11 cellular contexts compared by ENCODE assay signal in the genomic region with DNA sequence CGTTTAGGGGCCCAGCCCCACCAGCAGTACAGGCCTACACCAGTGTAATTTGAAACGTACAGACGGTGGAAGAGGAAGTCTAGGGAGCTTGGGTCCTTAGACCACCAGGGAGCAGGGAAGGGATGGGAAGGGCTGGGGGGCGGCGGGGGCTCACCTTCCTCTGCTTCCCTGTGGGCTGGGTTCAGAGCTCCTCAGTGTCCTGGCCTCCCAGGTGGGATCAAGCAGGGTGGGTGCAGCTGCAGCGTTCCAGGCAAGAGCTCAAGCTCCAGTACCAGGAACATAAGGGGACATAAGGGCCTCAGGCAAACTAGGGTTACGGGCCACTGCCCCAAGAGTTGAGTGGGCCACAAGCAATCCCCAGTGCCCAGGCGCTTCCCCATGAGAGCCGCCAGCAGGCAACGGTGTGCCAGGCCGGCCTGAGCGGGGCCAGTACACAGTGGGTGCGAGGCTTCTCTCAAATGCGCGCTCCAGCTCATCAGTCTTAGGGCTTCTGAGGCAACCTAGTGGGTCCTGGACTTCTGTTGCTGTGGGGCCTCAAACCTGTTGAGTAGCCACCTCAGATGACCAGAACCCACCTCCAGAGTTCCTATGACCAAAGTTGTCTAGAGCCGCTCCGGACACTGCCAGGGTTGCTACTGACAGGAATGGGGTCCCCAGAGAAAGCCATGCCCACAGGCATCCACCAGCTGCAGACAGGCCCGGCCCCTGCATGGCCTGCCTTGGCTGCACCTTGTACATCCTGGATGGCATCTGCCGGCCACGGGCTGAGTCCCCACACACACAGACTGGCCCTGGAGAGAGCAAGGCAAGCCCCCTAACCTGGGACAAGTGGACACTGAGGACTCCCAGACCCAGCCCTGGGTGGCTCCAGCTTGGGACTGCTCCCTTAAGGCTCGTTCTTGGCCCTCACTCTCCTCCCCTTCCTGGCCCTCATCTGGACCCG. TPM values are rescaled to one million over a fixed set of nuclear protein-coding genes. Genes with fewer than 3 reads are reported as not detected.
DNase-seq lines count a peak whose midpoint lies in the region; ATAC-seq, FAIRE-seq and TF ChIP-seq lines count a peak whose summit lies in the region.
"Had no signal": no experiment of that assay in that cellular context is flagged by ENCODE, and none has a peak within 500 bp of the region (broad histone marks: within the 10 kb centered on the region; RNA-seq: fewer than 3 reads in every experiment).

No MANE protein-coding gene starts in this region.

- TF ChIP-seq EP300 in HepG2 (IDR thresholded peaks at IDR 0.05; ENCODE audit: low read depth in 2 of 2, low read length in 2 of 2) (no peak), HepG2 (CRISPR knock-in tag; IDR thresholded peaks at IDR 0.05; ENCODE audit: borderline replicate concordance) (no peak)

- H3K4me1 ChIP-seq in right cardiac atrium (ENCODE audit: control insufficient read depth, insufficient read depth, low read length) (peaks cover 3% of the 10 kb centered on the region), heart left ventricle (peaks cover 0 to 32% (median 8%) of the 10 kb centered on the region in 12 donors), HepG2 (ENCODE audit: insufficient read depth, low read length) (no peaks in the 10 kb centered on the region)

- no peak overlapping the region for H3K27ac ChIP-seq in right cardiac atrium (ENCODE audit: low read length)
- H3K27ac ChIP-seq in heart left ventricle: no peak overlapping the region
- no peak overlapping the region for H3K27ac ChIP-seq in HepG2 (ENCODE audit: extremely low read length, insufficient read depth, low read length)

- no peak for ATAC-seq in right cardiac atrium
- no peak for ATAC-seq in heart left ventricle
- peak in 2 of 4 experiments; percentile 3 to 6 for ATAC-seq in T-cell (replicated peaks in 1 of 4)
- peak; percentile 10 for ATAC-seq in HepG2
- no peak for ATAC-seq in HG03175 (IDR thresholded peaks at IDR 0.05; ENCODE audit: unreplicated experiment)

- CTCF ChIA-PET in T-cell (lab: Charles Lee): interaction anchor here in 1 of 2 donors (1.2 kb wide), 1 partner anchor 18 kb away, joined by 3 read pairs; no protein-coding TSS in a partner anchor
- CTCF ChIA-PET in HepG2 (lab: Yijun Ruan, JAX; ENCODE audit: low intra/inter-chr PET ratio, low total read pairs): no interaction called here

- intact Hi-C loops in right cardiac atrium (cut with DNase I) (no loop called here), heart left ventricle (cut with DNase I) (no loop called here), HepG2 (cut with micrococcal nuclease; ENCODE audit: unreplicated experiment) (no loop called here)

- no peak for TF ChIP-seq RAD21 in HepG2 (CRISPR knock-in tag; IDR thresholded peaks at IDR 0.05)

- H3K36me3 ChIP-seq in heart left ventricle (peaks cover 0 to 48% (median 24%) of the 10 kb centered on the region in 9 donors), HepG2 (replicated peaks in 1 of 2; ENCODE audit: control insufficient read depth in 1 of 2, insufficient read depth in 2 of 2, low read length in 2 of 2) (peaks cover 6 to 10% of the 10 kb centered on the region in 2 experiments)

- H3K4me2 ChIP-seq in HepG2 (ENCODE audit: low read depth, low read length): no peak overlapping the region

- TF ChIP-seq CTCF in heart left ventricle (IDR thresholded peaks at IDR 0.05) (no peak), HepG2 (CRISPR knock-in tag; IDR thresholded peaks at IDR 0.05) (no peak)

- TF ChIP-seq POLR2A in heart left ventricle (IDR thresholded peaks at IDR 0.05) (no peak), HepG2 (IDR thresholded peaks at IDR 0.05; ENCODE audit: insufficient read depth in 1 of 2, low read depth in 2 of 2, low read length in 2 of 2) (no peak; a peak in 2 of 4 replicates), GM12892 (IDR thresholded peaks at IDR 0.05; ENCODE audit: low read depth, low read length) (no peak)

- POLR2A ChIA-PET in T-cell (lab: Charles Lee): interaction anchor here in 1 of 2 donors (0.5 to 0.7 kb wide), 2 partner anchors 30 to 256 kb away, joined by 3 read pairs; no protein-coding TSS in a partner anchor
- POLR2A ChIA-PET in HepG2 (lab: Yijun Ruan, JAX): interaction anchor here (0.7 to 2.4 kb wide), 7 partner anchors 9 to 24 kb away, joined by 3 to 7 read pairs (median 3); a partner anchor contains a TSS

- BruUV-seq in HepG2 (replicated peaks; lab: Mats Ljungman, UMichigan): no TSS peak

- H3K4me3 ChIP-seq in right cardiac atrium (ENCODE audit: low read length) (no peak overlapping the region), heart left ventricle (peak overlapping the region in 1 of 12 donors; percentile 34), HepG2 (replicated peaks in 1 of 3; ENCODE audit: insufficient read depth in 1 of 3, low read depth in 2 of 3, low read length in 3 of 3) (no peak overlapping the region)

- no peaks in the 10 kb centered on the region for H3K79me2 ChIP-seq in HepG2 (ENCODE audit: insufficient read depth, low read length)

- no peaks in the 10 kb centered on the region for H3K9me3 Mint-ChIP-seq in T-cell

- peaks cover 5% of the 10 kb centered on the region for H3K36me3 Mint-ChIP-seq in T-cell

- H3K4me1 Mint-ChIP-seq in T-cell: peaks cover 23 to 28% (median 26%) of the 10 kb centered on the region in 3 donors

- no peak overlapping the region for H2AFZ ChIP-seq in HepG2 (ENCODE audit: low read length)

- H3K9me3 ChIP-seq in right cardiac atrium (ENCODE audit: control insufficient read depth, low read length): no peaks in the 10 kb centered on the region
- H3K9me3 ChIP-seq in heart left ventricle: no peaks in the 10 kb centered on the region
- H3K9me3 ChIP-seq in HepG2 (ENCODE audit: low read length): no peaks in the 10 kb centered on the region

- no peak overlapping the region for H3K9ac ChIP-seq in HepG2 (ENCODE audit: insufficient read depth, low read depth, low read length)

- FAIRE-seq in HepG2 (lab: Jason Lieb, UNC) (no peak), GM12892 (lab: Jason Lieb, UNC) (no peak)

- H3K4me3 Mint-ChIP-seq in T-cell: peak overlapping the region; percentile 28 to 68 (median 62)

- H4K20me1 ChIP-seq in HepG2 (ENCODE audit: insufficient read depth, low read length): no peaks in the 10 kb centered on the region

- no peaks in the 10 kb centered on the region for H3K27me3 Mint-ChIP-seq in T-cell

- in situ Hi-C loops in HepG2 (cut with HindIII; ENCODE audit: extremely low pct_ligation_motif_present, low pct_unique_long_range_greater_than_20kb): no loop called here

- DNase-seq in right cardiac atrium: peak in 2 of 3 donors; percentile 41 to 49
- DNase-seq in heart left ventricle: no peak
- DNase-seq in T-cell: no peak
- DNase-seq in HepG2 (ENCODE audit: low spot score): no peak
- no peak for DNase-seq in CD1c-positive myeloid dendritic cell (ENCODE audit: extremely low spot score)
- no peak for DNase-seq in GM12892 (ENCODE audit: insufficient read length)
- no peak for DNase-seq in NCI-H82 (lab: John Stamatoyannopoulos, UW)
- DNase-seq: C1 segment of cervical spinal cord, occipital lobe, SHP77 treated with DMSO at 0.1 percent for 48 hours had no signal

- H3K27ac Mint-ChIP-seq in T-cell: peak overlapping the region; percentile 82 to 83

- 90% methylated on average over 22 of the region's 22 CpGs for WGBS in right cardiac atrium
- 80 to 90% (median 89%) methylated on average over 8 to 22 of the region's 22 CpGs for WGBS in heart left ventricle, 4 donors
- 98% methylated on average over 17 of the region's 22 CpGs for WGBS in HepG2 (ENCODE audit: low lambda C conversion rate)

- H3K27me3 ChIP-seq in right cardiac atrium (ENCODE audit: control insufficient read depth, insufficient read depth): no peaks in the 10 kb centered on the region
- H3K27me3 ChIP-seq in heart left ventricle: no peaks in the 10 kb centered on the region
- no peaks in the 10 kb centered on the region for H3K27me3 ChIP-seq in HepG2 (ENCODE audit: control insufficient read depth in 1 of 2, insufficient read depth in 2 of 2, low read length in 2 of 2)

RNA-seq across cellular contexts. Expression of a gene that starts 5.2 kb away (rescaled TPM):
- 10 to 100 TPM in 3 of 4 donors, 1 to 10 TPM in 1; 8.2 to 27.7 (median 17.3) TPM for total RNA-seq in right cardiac atrium
- polyA plus RNA-seq in right cardiac atrium: 27.0 TPM
- 10 to 100 TPM in 2 of 9 donors, 1 to 10 TPM in 7; 2.3 to 23.6 (median 7.9) TPM for total RNA-seq in heart left ventricle
- polyA plus RNA-seq in heart left ventricle: 10 to 100 TPM in 1 of 2 donors, under 1 TPM in 1; 0.96 to 26.7 TPM
- 10 to 100 TPM; 10.1 to 19.5 (median 16.4) TPM for total RNA-seq in T-cell
- 0.35 and 1.5 TPM in 2 replicates for total RNA-seq in HepG2 (2016; rRNA removed; fragmentation: Illumina TruSeq; extraction: Trizol)
- total RNA-seq in HepG2 (2016; cell fraction: cytosol; rRNA removed; fragmentation: Illumina TruSeq; extraction: Trizol; ENCODE audit: low read depth): 0.35 and 0.51 TPM in 2 replicates
- total RNA-seq in HepG2 (2016; cell fraction: insoluble cytoplasmic fraction; rRNA removed; fragmentation: Illumina TruSeq; extraction: Trizol): 0.61 and 2.2 TPM in 2 replicates
- total RNA-seq in HepG2 (2016; cell fraction: membrane; rRNA removed; fragmentation: Illumina TruSeq; extraction: Trizol): 0.77 and 0.90 TPM in 2 replicates
- total RNA-seq in HepG2 (2016; cell fraction: nucleus; rRNA removed; fragmentation: Illumina TruSeq; extraction: Trizol): 2.3 and 2.8 TPM in 2 replicates
- polyA plus RNA-seq in HepG2 (2011; rRNA removed): 1.6 and 2.7 TPM in 2 replicates
- polyA plus RNA-seq in HepG2 (2011; cell fraction: cytosol; rRNA removed): 0.71 and 0.90 TPM in 2 replicates
- polyA plus RNA-seq in HepG2 (2011; cell fraction: nucleus; rRNA removed): 17.9 and 22.1 TPM in 2 replicates
- polyA plus RNA-seq in HepG2 (2012): 0.72 and 2.1 TPM in 2 replicates
- 0.47 and 0.50 TPM in 2 replicates for polyA plus RNA-seq in HepG2 (2016; cell fraction: cytosol; fragmentation: Illumina TruSeq; extraction: Trizol; ENCODE audit: low read depth)
- polyA plus RNA-seq in HepG2 (2016; cell fraction: insoluble cytoplasmic fraction; fragmentation: Illumina TruSeq; extraction: Trizol; ENCODE audit: low read depth): 0.32 and 0.50 TPM in 2 replicates
- 0.47 and 0.74 TPM in 2 replicates for polyA plus RNA-seq in HepG2 (2016; cell fraction: membrane; fragmentation: Illumina TruSeq; extraction: Trizol; ENCODE audit: low read depth)
- 9.2 and 10.4 TPM in 2 replicates for polyA plus RNA-seq in HepG2 (2016; cell fraction: nucleus; fragmentation: Illumina TruSeq; extraction: Trizol; ENCODE audit: insufficient read depth, low read depth)
- polyA minus RNA-seq in HepG2 (2011; rRNA and poly(A)+ RNA removed; ENCODE audit: low replicate concordance): 1.6 and 5.1 TPM in 2 replicates
- not detected in 2 replicates for polyA minus RNA-seq in HepG2 (2011; cell fraction: cytosol; rRNA and poly(A)+ RNA removed)
- polyA minus RNA-seq in HepG2 (2011; cell fraction: nucleus; rRNA and poly(A)+ RNA removed): 3.9 and 4.1 TPM in 2 replicates
- 2.5 TPM for polyA plus RNA-seq in GM12892 (2012; ENCODE audit: missing spikeins)

RNA-seq across cellular contexts. Expression of a gene that starts 19.2 kb away (rescaled TPM):
- total RNA-seq in right cardiac atrium: 10 to 100 TPM; 11.8 to 17.3 (median 14.1) TPM
- 23.3 TPM for polyA plus RNA-seq in right cardiac atrium
- total RNA-seq in heart left ventricle: 10 to 100 TPM; 13.3 to 18.4 (median 16.8) TPM
- polyA plus RNA-seq in heart left ventricle: 10 to 100 TPM; 18.3 to 33.4 TPM
- total RNA-seq in T-cell: 10 to 100 TPM; 16.9 to 25.0 (median 19.2) TPM
- 23.2 and 26.7 TPM in 2 replicates for total RNA-seq in HepG2 (2016; rRNA removed; fragmentation: Illumina TruSeq; extraction: Trizol)
- 40.7 and 45.8 TPM in 2 replicates for total RNA-seq in HepG2 (2016; cell fraction: cytosol; rRNA removed; fragmentation: Illumina TruSeq; extraction: Trizol; ENCODE audit: low read depth)
- 26.3 and 27.1 TPM in 2 replicates for total RNA-seq in HepG2 (2016; cell fraction: insoluble cytoplasmic fraction; rRNA removed; fragmentation: Illumina TruSeq; extraction: Trizol)
- 37.4 and 41.3 TPM in 2 replicates for total RNA-seq in HepG2 (2016; cell fraction: membrane; rRNA removed; fragmentation: Illumina TruSeq; extraction: Trizol)
- total RNA-seq in HepG2 (2016; cell fraction: nucleus; rRNA removed; fragmentation: Illumina TruSeq; extraction: Trizol): 10.3 and 11.7 TPM in 2 replicates
- 24.8 and 27.8 TPM in 2 replicates for polyA plus RNA-seq in HepG2 (2011; rRNA removed)
- polyA plus RNA-seq in HepG2 (2011; cell fraction: cytosol; rRNA removed): 18.3 and 31.5 TPM in 2 replicates
- 24.2 and 29.2 TPM in 2 replicates for polyA plus RNA-seq in HepG2 (2011; cell fraction: nucleus; rRNA removed)
- 14.6 and 20.3 TPM in 2 replicates for polyA plus RNA-seq in HepG2 (2012)
- 55.3 and 63.9 TPM in 2 replicates for polyA plus RNA-seq in HepG2 (2016; cell fraction: cytosol; fragmentation: Illumina TruSeq; extraction: Trizol; ENCODE audit: low read depth)
- 33.9 and 35.0 TPM in 2 replicates for polyA plus RNA-seq in HepG2 (2016; cell fraction: insoluble cytoplasmic fraction; fragmentation: Illumina TruSeq; extraction: Trizol; ENCODE audit: low read depth)
- polyA plus RNA-seq in HepG2 (2016; cell fraction: membrane; fragmentation: Illumina TruSeq; extraction: Trizol; ENCODE audit: low read depth): 40.8 and 47.0 TPM in 2 replicates
- 23.0 and 24.9 TPM in 2 replicates for polyA plus RNA-seq in HepG2 (2016; cell fraction: nucleus; fragmentation: Illumina TruSeq; extraction: Trizol; ENCODE audit: insufficient read depth, low read depth)
- polyA minus RNA-seq in HepG2 (2011; rRNA and poly(A)+ RNA removed; ENCODE audit: low replicate concordance): 10.9 and 17.9 TPM in 2 replicates
- polyA minus RNA-seq in HepG2 (2011; cell fraction: cytosol; rRNA and poly(A)+ RNA removed): 4.6 and 5.6 TPM in 2 replicates
- polyA minus RNA-seq in HepG2 (2011; cell fraction: nucleus; rRNA and poly(A)+ RNA removed): 8.2 and 14.2 TPM in 2 replicates
- polyA plus RNA-seq in GM12892 (2012; ENCODE audit: missing spikeins): 14.0 TPM

RNA-seq across cellular contexts. Expression of a gene that starts 22.5 kb away (rescaled TPM):
- total RNA-seq in right cardiac atrium (10 to 100 TPM in 3 of 4 donors, 1 to 10 TPM in 1; 8.6 to 14.5 (median 11.5) TPM), heart left ventricle (10 to 100 TPM in 6 of 9 donors, 1 to 10 TPM in 3; 6.6 to 17.7 (median 10.6) TPM), T-cell (10 to 100 TPM; 44.2 to 55.3 (median 48.0) TPM), HepG2 (2016; rRNA removed; fragmentation: Illumina TruSeq; extraction: Trizol) (8.4 and 21.2 TPM in 2 replicates)
- polyA plus RNA-seq in right cardiac atrium (7.2 TPM), heart left ventricle (1 to 10 TPM; 5.1 to 7.1 TPM), HepG2 (2011; rRNA removed) (27.9 and 43.4 TPM in 2 replicates)
- 5.5 and 5.9 TPM in 2 replicates for total RNA-seq in HepG2 (2016; cell fraction: cytosol; rRNA removed; fragmentation: Illumina TruSeq; extraction: Trizol; ENCODE audit: low read depth)
- total RNA-seq in HepG2 (2016; cell fraction: insoluble cytoplasmic fraction; rRNA removed; fragmentation: Illumina TruSeq; extraction: Trizol): 6.5 and 21.5 TPM in 2 replicates
- total RNA-seq in HepG2 (2016; cell fraction: membrane; rRNA removed; fragmentation: Illumina TruSeq; extraction: Trizol): 8.5 and 9.2 TPM in 2 replicates
- 22.7 and 27.7 TPM in 2 replicates for total RNA-seq in HepG2 (2016; cell fraction: nucleus; rRNA removed; fragmentation: Illumina TruSeq; extraction: Trizol)
- 24.2 and 26.5 TPM in 2 replicates for polyA plus RNA-seq in HepG2 (2011; cell fraction: cytosol; rRNA removed)
- 68.4 and 71.2 TPM in 2 replicates for polyA plus RNA-seq in HepG2 (2011; cell fraction: nucleus; rRNA removed)
- 35.8 and 38.5 TPM in 2 replicates for polyA plus RNA-seq in HepG2 (2012)
- polyA plus RNA-seq in HepG2 (2016; cell fraction: cytosol; fragmentation: Illumina TruSeq; extraction: Trizol; ENCODE audit: low read depth): 4.3 and 4.5 TPM in 2 replicates
- polyA plus RNA-seq in HepG2 (2016; cell fraction: insoluble cytoplasmic fraction; fragmentation: Illumina TruSeq; extraction: Trizol; ENCODE audit: low read depth): 11.7 and 14.4 TPM in 2 replicates
- 10.0 and 11.0 TPM in 2 replicates for polyA plus RNA-seq in HepG2 (2016; cell fraction: membrane; fragmentation: Illumina TruSeq; extraction: Trizol; ENCODE audit: low read depth)
- 48.6 and 52.0 TPM in 2 replicates for polyA plus RNA-seq in HepG2 (2016; cell fraction: nucleus; fragmentation: Illumina TruSeq; extraction: Trizol; ENCODE audit: insufficient read depth, low read depth)
- 49.9 and 152 TPM in 2 replicates for polyA minus RNA-seq in HepG2 (2011; rRNA and poly(A)+ RNA removed; ENCODE audit: low replicate concordance)
- polyA minus RNA-seq in HepG2 (2011; cell fraction: cytosol; rRNA and poly(A)+ RNA removed): 50.4 and 69.9 TPM in 2 replicates
- 56.1 and 70.2 TPM in 2 replicates for polyA minus RNA-seq in HepG2 (2011; cell fraction: nucleus; rRNA and poly(A)+ RNA removed)
- polyA plus RNA-seq in GM12892 (2012; ENCODE audit: missing spikeins): 5.3 TPM

RNA-seq across cellular contexts. Expression of a gene that starts 31.3 kb away (rescaled TPM):
- total RNA-seq in right cardiac atrium (10 to 100 TPM; 22.0 to 28.5 (median 24.5) TPM), heart left ventricle (10 to 100 TPM; 15.6 to 29.6 (median 22.0) TPM), T-cell (10 to 100 TPM; 36.3 to 89.0 (median 72.3) TPM), HepG2 (2016; rRNA removed; fragmentation: Illumina TruSeq; extraction: Trizol) (11.3 and 25.9 TPM in 2 replicates)
- polyA plus RNA-seq in right cardiac atrium (19.3 TPM), heart left ventricle (10 to 100 TPM; 11.7 to 17.0 TPM), HepG2 (2011; rRNA removed) (46.6 and 69.2 TPM in 2 replicates)
- 3.5 and 4.2 TPM in 2 replicates for total RNA-seq in HepG2 (2016; cell fraction: cytosol; rRNA removed; fragmentation: Illumina TruSeq; extraction: Trizol; ENCODE audit: low read depth)
- total RNA-seq in HepG2 (2016; cell fraction: insoluble cytoplasmic fraction; rRNA removed; fragmentation: Illumina TruSeq; extraction: Trizol): 8.4 and 25.7 TPM in 2 replicates
- total RNA-seq in HepG2 (2016; cell fraction: membrane; rRNA removed; fragmentation: Illumina TruSeq; extraction: Trizol): 10.9 and 11.4 TPM in 2 replicates
- 22.1 and 28.3 TPM in 2 replicates for total RNA-seq in HepG2 (2016; cell fraction: nucleus; rRNA removed; fragmentation: Illumina TruSeq; extraction: Trizol)
- 33.4 and 47.8 TPM in 2 replicates for polyA plus RNA-seq in HepG2 (2011; cell fraction: cytosol; rRNA removed)
- 135 and 157 TPM in 2 replicates for polyA plus RNA-seq in HepG2 (2011; cell fraction: nucleus; rRNA removed)
- polyA plus RNA-seq in HepG2 (2012): 27.3 and 39.4 TPM in 2 replicates
- polyA plus RNA-seq in HepG2 (2016; cell fraction: cytosol; fragmentation: Illumina TruSeq; extraction: Trizol; ENCODE audit: low read depth): 1.0 and 1.2 TPM in 2 replicates
- 6.0 and 8.4 TPM in 2 replicates for polyA plus RNA-seq in HepG2 (2016; cell fraction: insoluble cytoplasmic fraction; fragmentation: Illumina TruSeq; extraction: Trizol; ENCODE audit: low read depth)
- polyA plus RNA-seq in HepG2 (2016; cell fraction: membrane; fragmentation: Illumina TruSeq; extraction: Trizol; ENCODE audit: low read depth): 3.1 and 3.2 TPM in 2 replicates
- 51.6 and 60.2 TPM in 2 replicates for polyA plus RNA-seq in HepG2 (2016; cell fraction: nucleus; fragmentation: Illumina TruSeq; extraction: Trizol; ENCODE audit: insufficient read depth, low read depth)
- 29.1 and 175 TPM in 2 replicates for polyA minus RNA-seq in HepG2 (2011; rRNA and poly(A)+ RNA removed; ENCODE audit: low replicate concordance)
- polyA minus RNA-seq in HepG2 (2011; cell fraction: cytosol; rRNA and poly(A)+ RNA removed): 41.8 and 45.0 TPM in 2 replicates
- 25.8 and 31.7 TPM in 2 replicates for polyA minus RNA-seq in HepG2 (2011; cell fraction: nucleus; rRNA and poly(A)+ RNA removed)
- polyA plus RNA-seq in GM12892 (2012; ENCODE audit: missing spikeins): 9.5 TPM

Comparison
In these comparisons a context has a peak if more than half of its experiments do, and no peak if none do; other contexts are left out.
1. DNase-seq: peak in right cardiac atrium (2 of 3); none in heart left ventricle (0 of 5), T-cell (0 of 34), HepG2 (single experiment), CD1c-positive myeloid dendritic cell (single experiment), GM12892 (single experiment) and NCI-H82 (single experiment).